ENCODE assay signal across 8 cellular contexts in the genomic region with DNA sequence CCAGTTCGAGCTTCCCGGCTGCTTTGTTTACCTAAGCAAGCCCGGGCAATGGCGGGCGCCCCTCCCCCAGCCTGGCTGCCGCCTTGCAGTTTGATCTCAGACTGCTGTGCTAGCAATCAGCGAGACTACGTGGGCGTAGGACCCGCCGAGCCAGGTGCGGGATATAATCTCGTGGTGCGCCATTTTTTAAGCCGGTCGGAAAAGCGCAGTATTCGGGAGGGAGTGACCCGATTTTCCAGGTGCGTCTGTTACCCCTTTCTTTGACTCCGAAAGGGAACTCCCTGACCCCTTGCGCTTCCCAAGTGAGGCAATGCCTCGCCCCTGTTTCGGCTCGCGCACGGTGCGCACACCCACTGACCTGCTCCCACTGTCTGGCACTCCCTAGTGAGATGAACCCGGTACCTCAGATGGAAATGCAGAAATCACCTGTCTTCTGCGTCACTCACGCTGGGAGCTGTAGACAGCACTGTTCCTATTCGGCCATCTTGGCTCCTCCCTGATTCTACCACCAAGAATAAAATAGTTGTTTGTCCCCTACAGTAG.
DNase-seq lines count a peak whose midpoint lies in the region; TF ChIP-seq lines count a peak whose summit lies in the region.
"Not testable (repeated sequence)": the region's sequence is repeated elsewhere in the genome, so short reads cannot be mapped to it uniquely, and the experiment has no call there.

No MANE protein-coding gene starts in this region.

- not testable (repeated sequence) for H3T11ph ChIP-seq in H9 (ENCODE audit: low read length)

- not testable (repeated sequence) for H3K4me1 Mint-ChIP-seq in H9, neural crest cell

- intact Hi-C loops in left ventricle myocardium inferior (cut with micrococcal nuclease) = not testable (repeated sequence)

- H3K27me3 Mint-ChIP-seq in H9 (ENCODE audit: low read depth); neural crest cell (ENCODE audit: low read depth): not testable (repeated sequence)

- H4K8ac ChIP-seq in H9 (replicated peaks; ENCODE audit: insufficient read length, low read depth, low read length) = peak overlapping the region; percentile 97

- H4K5ac ChIP-seq in H9 (ENCODE audit: insufficient read length, low read depth, low read length) = not testable (repeated sequence)

- H2BK5ac ChIP-seq in H9 (ENCODE audit: insufficient read length, low read length) = not testable (repeated sequence)

- H3K36me3 ChIP-seq in left ventricle myocardium inferior = not testable (repeated sequence)

- not testable (repeated sequence) for H3K56ac ChIP-seq in H9 (ENCODE audit: insufficient read length, low read depth, low read length)

- not testable (repeated sequence) for TF ChIP-seq CTCF in H9 (conservative IDR thresholded peaks at IDR 0.05); left ventricle myocardium inferior (IDR thresholded peaks at IDR 0.05; ENCODE audit: borderline replicate concordance); neural crest cell (conservative IDR thresholded peaks at IDR 0.05)

- not testable (repeated sequence) for H3K4me3 ChIP-seq in left ventricle myocardium inferior

- H2BK12ac ChIP-seq in H9 (ENCODE audit: insufficient read length, low read depth, low read length) = not testable (repeated sequence)

- H3K4me2 ChIP-seq in H9 (ENCODE audit: insufficient read depth, insufficient read length, low read length) = peak overlapping the region; percentile 58

- not testable (repeated sequence) for H3K9me3 ChIP-seq in H9 (ENCODE audit: control insufficient read depth, low read depth, low read length); left ventricle myocardium inferior (replicated peaks)

- not testable (repeated sequence) for H4K20me1 ChIP-seq in H9 (ENCODE audit: control insufficient read depth, insufficient read depth, insufficient read length)

- H2BK120ac ChIP-seq in H9 (ENCODE audit: low read depth, low read length, poor library complexity, severe bottlenecking) = not testable (repeated sequence)

- not testable (repeated sequence) for H2BK15ac ChIP-seq in H9 (ENCODE audit: low read depth, low read length)

- not testable (repeated sequence) for H2AK5ac ChIP-seq in H9 (ENCODE audit: insufficient read length, low read length)

- whole genome bisulfite sequencing in H9 (ENCODE audit: extremely low coverage, insufficient read length, low lambda C conversion rate) = no CpG with 5 or more reads among the region's 32 CpGs

- not testable (repeated sequence) for H3K79me2 ChIP-seq in H9 (ENCODE audit: insufficient read depth, low read length)

- H3K9ac ChIP-seq in H9 (ENCODE audit: extremely low read depth, insufficient read length, low read length) = peak overlapping the region; percentile 72

- H3K36me3 Mint-ChIP-seq in H9 (ENCODE audit: insufficient read depth in 1 of 3, low read depth in 3 of 3); neural crest cell (ENCODE audit: low read depth): not testable (repeated sequence)

- H3K4me3 Mint-ChIP-seq in H9 (peak overlapping the region; percentile 90 to 92), neural crest cell (peak overlapping the region; percentile 93)

- H3K27me3 ChIP-seq in H9 (ENCODE audit: insufficient read depth, low read length); left ventricle myocardium inferior (ENCODE audit: low read depth): not testable (repeated sequence)

- peak overlapping the region; percentile 93 for H3K18ac ChIP-seq in H9 (ENCODE audit: insufficient read length, low read depth, low read length)

- DNase-seq in COLO829 (ENCODE audit: low spot score) (peak; percentile 27), H9 (peak; percentile 45), NCI-H2227 (lab: John Stamatoyannopoulos, UW; ENCODE audit: unreplicated experiment) (peak; percentile 67), SHP77 treated with DMSO at 0.1 percent for 48 hours (lab: John Stamatoyannopoulos, UW) (peak; percentile 66), ecto neural progenitor cell (ENCODE audit: low spot score) (peak; percentile 65), left ventricle myocardium inferior (peak; percentile 7), islet precursor cell (peak; percentile 74), neural crest cell (ENCODE audit: low read depth, low spot score) (peak; percentile 35)

- not testable (repeated sequence) for H3K14ac ChIP-seq in H9 (ENCODE audit: insufficient read depth, low read length)

- H3K79me1 ChIP-seq in H9 (ENCODE audit: insufficient read depth, low read depth, low read length, poor library complexity, severe bottlenecking) = not testable (repeated sequence)

- H3K27ac Mint-ChIP-seq in H9 (peak overlapping the region; percentile 89 to 100 (median 99)), neural crest cell (ENCODE audit: unreplicated experiment) (peak overlapping the region; percentile 99)

- not testable (repeated sequence) for H2BK20ac ChIP-seq in H9 (ENCODE audit: low read depth, low read length, poor library complexity, severe bottlenecking)

- not testable (repeated sequence) for H3K4ac ChIP-seq in H9 (ENCODE audit: low read depth, low read length)

- not testable (repeated sequence) for H3K23ac ChIP-seq in H9 (ENCODE audit: insufficient read length, low read depth, low read length)

- H4K91ac ChIP-seq in H9 (ENCODE audit: insufficient read length, low read depth, low read length) = not testable (repeated sequence)

- not testable (repeated sequence) for H3K4me1 ChIP-seq in H9 (ENCODE audit: insufficient read depth, low read length); left ventricle myocardium inferior

- H3K23me2 ChIP-seq in H9 (ENCODE audit: insufficient read length, low read depth, low read length, poor library complexity, severe bottlenecking) = not testable (repeated sequence)

- H3K9me3 Mint-ChIP-seq in H9, neural crest cell: not testable (repeated sequence)

- not testable (repeated sequence) for H2AFZ ChIP-seq in H9 (ENCODE audit: low read length)

- H3K27ac ChIP-seq in H9 (ENCODE audit: insufficient read length, low read depth, low read length) = peak overlapping the region; percentile 61
- not testable (repeated sequence) for H3K27ac ChIP-seq in left ventricle myocardium inferior (replicated peaks)

Comparison
In these comparisons a context has a peak if more than half of its experiments do, and no peak if none do; other contexts are left out.
1. DNase-seq: peak in every context shown above with its lines; median percentile 74 in islet precursor cell; 67 in NCI-H2227; 66 in SHP77 treated with DMSO at 0.1 percent for 48 hours; 65 in ecto neural progenitor cell; 45 in H9; 35 in neural crest cell; 27 in COLO829; 7 in left ventricle myocardium inferior.